Comparison of ENCODE assay signal across 12 cellular contexts in the genomic region with DNA sequence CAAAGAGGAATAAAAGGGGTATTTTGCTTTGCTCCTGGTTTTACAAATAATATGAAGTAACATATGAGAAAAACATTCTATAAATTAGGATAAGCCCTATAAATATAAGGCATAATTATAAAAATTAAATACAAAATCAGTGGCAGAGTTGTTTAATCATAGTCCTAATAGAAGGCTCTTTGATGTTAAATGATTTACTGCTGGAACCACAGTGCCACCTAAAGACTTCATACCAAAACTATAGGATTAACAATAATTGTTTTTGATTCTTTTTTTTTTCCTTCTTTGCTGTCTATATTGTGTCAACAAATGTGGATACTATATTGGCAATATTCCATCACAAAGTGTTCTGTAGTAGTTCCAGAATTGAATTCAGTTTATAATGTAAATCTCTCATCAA.
DNase-seq lines count a peak whose midpoint lies in the region; ATAC-seq, FAIRE-seq and TF ChIP-seq lines count a peak whose summit lies in the region.
"Had no signal": no experiment of that assay in that cellular context is flagged by ENCODE, and none has a peak within 500 bp of the region (broad histone marks: within the 10 kb centered on the region; RNA-seq: fewer than 3 reads in every experiment).

No MANE protein-coding gene starts in this region.

- no peaks in the 10 kb centered on the region for H3K36me3 ChIP-seq in KMS-11 (ENCODE audit: insufficient read depth)
- no peaks in the 10 kb centered on the region for H3K36me3 ChIP-seq in OCI-LY3 (replicated peaks; ENCODE audit: low read depth, low read length)
- no peaks in the 10 kb centered on the region for H3K36me3 ChIP-seq in tibial nerve

- H3K27me3 ChIP-seq in KMS-11 (ENCODE audit: insufficient read depth, low read depth), result no peaks in the 10 kb centered on the region
- no peaks in the 10 kb centered on the region for H3K27me3 ChIP-seq in OCI-LY3 (ENCODE audit: low read depth, low read length)
- no peaks in the 10 kb centered on the region for H3K27me3 ChIP-seq in tibial nerve

- TF ChIP-seq POLR2A in tibial nerve (IDR thresholded peaks at IDR 0.05), result no peak

- no peak overlapping the region for H2AFZ ChIP-seq in KMS-11 (ENCODE audit: low read depth)
- no peak overlapping the region for H2AFZ ChIP-seq in OCI-LY3 (ENCODE audit: low read depth, low read length)

- H3K4me3 Mint-ChIP-seq in stimulated activated effector memory CD8-positive, alpha-beta T cell treated with anti-CD3 and anti-CD28 coated beads, Interleukin-12 subunit alpha, Interleukin-12 subunit beta, amount 100 ng/mL, for 72 hours, result no peak overlapping the region
- H3K4me3 Mint-ChIP-seq: activated naive CD8-positive, alpha-beta T cell; CD4-positive, alpha-beta T cell had no signal

- TF ChIP-seq CTCF in D721Med (IDR thresholded peaks at IDR 0.05; ENCODE audit: insufficient read depth, missing control alignments), result peak; percentile 55
- peak; percentile 31; the same call in 1 of the 2 replicates for TF ChIP-seq CTCF in KMS-11 (conservative IDR thresholded peaks at IDR 0.05; ENCODE audit: low read depth, low read length)
- peak; percentile 66 for TF ChIP-seq CTCF in OCI-LY3 (IDR thresholded peaks at IDR 0.05; ENCODE audit: low read depth, low read length)
- no peak for TF ChIP-seq CTCF in fibroblast of pulmonary artery (IDR thresholded peaks at IDR 0.05; ENCODE audit: low read length, missing control alignments)
- no peak for TF ChIP-seq CTCF in tibial nerve (IDR thresholded peaks at IDR 0.05)

- DNase-seq in D721Med (ENCODE audit: insufficient read length, low spot score), result no peak
- peak; percentile 3 for DNase-seq in fibroblast of pulmonary artery (ENCODE audit: low read depth)
- no peak for DNase-seq in tibial nerve (ENCODE audit: low spot score in 2 of 2)
- DNase-seq in stimulated activated effector memory CD8-positive, alpha-beta T cell treated with anti-CD3 and anti-CD28 coated beads, Interleukin-12 subunit alpha, Interleukin-12 subunit beta, amount 100 ng/mL, for 72 hours (ENCODE audit: low spot score in 2 of 2), result no peak
- DNase-seq in UCSD-AML1 (lab: John Stamatoyannopoulos, UW; ENCODE audit: unreplicated experiment), result no peak
- DNase-seq: CD4-positive, alpha-beta T cell; NCI-H226; psoas muscle had no signal

- no peaks in the 10 kb centered on the region for H3K9me3 Mint-ChIP-seq in stimulated activated effector memory CD8-positive, alpha-beta T cell treated with anti-CD3 and anti-CD28 coated beads, Interleukin-12 subunit alpha, Interleukin-12 subunit beta, amount 100 ng/mL, for 72 hours
- H3K9me3 Mint-ChIP-seq: CD4-positive, alpha-beta T cell had no signal

- ATAC-seq in GM18870 (IDR thresholded peaks at IDR 0.05; ENCODE audit: unreplicated experiment), result no peak
- ATAC-seq in stimulated activated effector memory CD8-positive, alpha-beta T cell treated with anti-CD3 and anti-CD28 coated beads, Interleukin-12 subunit alpha, Interleukin-12 subunit beta, amount 100 ng/mL, for 72 hours, result no peak
- ATAC-seq: psoas muscle had no signal

- H3K4me3 ChIP-seq in KMS-11 (IDR thresholded peaks at IDR 0.05; ENCODE audit: insufficient read depth, low read depth, low read length), result no peak overlapping the region
- no peak overlapping the region for H3K4me3 ChIP-seq in OCI-LY3 (ENCODE audit: low read length)
- H3K4me3 ChIP-seq in fibroblast of pulmonary artery (replicated peaks; ENCODE audit: low read depth, low read length), result no peak overlapping the region
- H3K4me3 ChIP-seq in tibial nerve, result no peak overlapping the region
- H3K4me3 ChIP-seq: psoas muscle had no signal

- no peaks in the 10 kb centered on the region for H3K4me1 Mint-ChIP-seq in stimulated activated effector memory CD8-positive, alpha-beta T cell treated with anti-CD3 and anti-CD28 coated beads, Interleukin-12 subunit alpha, Interleukin-12 subunit beta, amount 100 ng/mL, for 72 hours

- H3K27ac Mint-ChIP-seq in stimulated activated effector memory CD8-positive, alpha-beta T cell treated with anti-CD3 and anti-CD28 coated beads, Interleukin-12 subunit alpha, Interleukin-12 subunit beta, amount 100 ng/mL, for 72 hours, result no peak overlapping the region
- H3K27ac Mint-ChIP-seq: activated naive CD8-positive, alpha-beta T cell; CD4-positive, alpha-beta T cell had no signal

- H3K36me3 Mint-ChIP-seq in stimulated activated effector memory CD8-positive, alpha-beta T cell treated with anti-CD3 and anti-CD28 coated beads, Interleukin-12 subunit alpha, Interleukin-12 subunit beta, amount 100 ng/mL, for 72 hours, result no peaks in the 10 kb centered on the region
- H3K36me3 Mint-ChIP-seq: activated naive CD8-positive, alpha-beta T cell had no signal

- TF ChIP-seq EP300 in tibial nerve (IDR thresholded peaks at IDR 0.05), result no peak

- no peaks in the 10 kb centered on the region for H3K9me3 ChIP-seq in OCI-LY3 (ENCODE audit: insufficient read depth, low read length)
- no peaks in the 10 kb centered on the region for H3K9me3 ChIP-seq in tibial nerve
- H3K9me3 ChIP-seq: psoas muscle had no signal

- no peak overlapping the region for H3K9ac ChIP-seq in KMS-11
- no peak overlapping the region for H3K9ac ChIP-seq in OCI-LY3 (ENCODE audit: low read length)

- no peaks in the 10 kb centered on the region for H3K4me1 ChIP-seq in KMS-11 (ENCODE audit: low read depth, poor library complexity, severe bottlenecking)
- H3K4me1 ChIP-seq in OCI-LY3 (ENCODE audit: low read length), result no peaks in the 10 kb centered on the region
- H3K4me1 ChIP-seq in tibial nerve, result no peaks in the 10 kb centered on the region
- H3K4me1 ChIP-seq: psoas muscle had no signal

- H3K27ac ChIP-seq in KMS-11, result no peak overlapping the region
- H3K27ac ChIP-seq in OCI-LY3 (ENCODE audit: low read length), result no peak overlapping the region
- H3K27ac ChIP-seq in tibial nerve, result no peak overlapping the region
- H3K27ac ChIP-seq: psoas muscle had no signal

- FAIRE-seq in D721Med (lab: Jason Lieb, UNC), result no peak

- H3K79me2 ChIP-seq in KMS-11 (ENCODE audit: insufficient read depth, low read depth) (no peaks in the 10 kb centered on the region), OCI-LY3 (ENCODE audit: low read length) (no peaks in the 10 kb centered on the region)

- H4K20me1 ChIP-seq in KMS-11 (ENCODE audit: insufficient read depth) (no peaks in the 10 kb centered on the region), OCI-LY3 (ENCODE audit: insufficient read depth, low read length) (no peaks in the 10 kb centered on the region)

- H3K4me2 ChIP-seq in KMS-11, result no peak overlapping the region
- H3K4me2 ChIP-seq in OCI-LY3 (ENCODE audit: low read length), result no peak overlapping the region

Comparison
In these comparisons a context has a peak if more than half of its experiments do, and no peak if none do; other contexts are left out.
1. CTCF ChIP-seq: peak in D721Med (single experiment), KMS-11 (single experiment) and OCI-LY3 (single experiment); none in fibroblast of pulmonary artery (single experiment) and tibial nerve (0 of 5).